Comparison of ENCODE assay signal across 28 cellular contexts in genomic region chr19:53813996-53814395, GRCh38. TPM values are rescaled to one million over a fixed set of nuclear protein-coding genes. Genes with fewer than 3 reads are reported as not detected.
A peak's percentile ranks its signal among the peaks of the same experiment; 100 is the strongest.
DNase-seq lines count a peak whose midpoint lies in the region; TF ChIP-seq lines count a peak whose summit lies in the region.
"Had no signal": no experiment of that assay in that cellular context is flagged by ENCODE, and none has a peak within 500 bp of the region (broad histone marks: within the 10 kb centered on the region; RNA-seq: fewer than 3 reads in every experiment).

No MANE protein-coding gene starts in this region.

- H3K4me3 ChIP-seq in fibroblast of the aortic adventitia (ENCODE audit: low read depth, low read length), result no peak overlapping the region
- H3K4me3 ChIP-seq: A549, BLaER1, HAP-1, heart left ventricle, upper lobe of right lung had no signal

- TF ChIP-seq CTCF in fibroblast of the aortic adventitia (IDR thresholded peaks at IDR 0.05; ENCODE audit: insufficient read depth, low read length), result no peak

- peak; percentile 93 for DNase-seq in A172 (ENCODE audit: low spot score)
- peak; percentile 33 for DNase-seq in GM04504 (ENCODE audit: low read depth)
- peak; percentile 82 for DNase-seq in MV-4-11 (lab: John Stamatoyannopoulos, UW)
- DNase-seq in fibroblast of the aortic adventitia (ENCODE audit: low read depth), result peak; percentile 58
- DNase-seq in NK-92 (lab: John Stamatoyannopoulos, UW; ENCODE audit: unreplicated experiment), result no peak
- DNase-seq in stimulated activated CD4-positive, alpha-beta T cell treated with anti-CD3 and anti-CD28 coated beads, Interleukin-4, amount 100 ng/mL, for 24 hours, result no peak
- DNase-seq in dedifferentiated amniotic fluid mesenchymal stem cell (ENCODE audit: extremely low spot score), result no peak
- DNase-seq in activated gamma-delta T cell (lab: John Stamatoyannopoulos, UW), result no peak
- DNase-seq: activated B cell treated with CpG ODN at 0.5 μM for 24 hours; activated CD4-positive, alpha-beta T cell treated with anti-CD3 and anti-CD28 coated beads, Interleukin-2, amount 50 U/mL, for 48 hours; activated effector memory CD4-positive, alpha-beta T cell treated with anti-CD3 and anti-CD28 coated beads, Interleukin-2, amount 50 U/mL, for 16 hours; cortex of kidney; heart left ventricle; KG1; midbrain; NCI-H2081 treated with DMSO at 0.1 percent for 48 hours; NCI-H446 treated with DMSO at 0.1 percent for 48 hours; NK-92 treated with Interleukin-12 subunit alpha and Interleukin-12 subunit beta, amount 100 ng/mL, for 24 hours; RPMI8226; stimulated activated CD4-positive, alpha-beta T cell treated with anti-CD3 and anti-CD28 coated beads, Interleukin-15, amount 100 ng/mL, for 24 hours; stimulated activated CD8-positive, alpha-beta memory T cell treated with anti-CD3 and anti-CD28 coated beads, Interleukin-4, amount 100 ng/mL, for 48 hours; substantia nigra; T1000; upper lobe of right lung had no signal

RNA-seq across cellular contexts. Expression of gene NLRP12, which starts 10.1 kb away (rescaled TPM):
- total RNA-seq in A172 (2014; rRNA removed; shearing (Covaris generic)), result not detected in 2 replicates
- total RNA-seq in fibroblast of the aortic adventitia (ENCODE audit: low replicate concordance), result not detected in 2 replicates
- total RNA-seq: activated B cell treated with CpG ODN at 0.5 μM for 24 hours, fibroblast of lung had no signal

RNA-seq across cellular contexts. Expression of gene MYADM, which starts 53.7 kb away (rescaled TPM):
- 34.9 and 49.7 TPM in 2 replicates for total RNA-seq in A172 (2014; rRNA removed; shearing (Covaris generic))
- 6.8 and 30.2 TPM in 2 replicates for total RNA-seq in fibroblast of the aortic adventitia (ENCODE audit: low replicate concordance)

Comparison
In these comparisons a context has a peak if more than half of its experiments do, and no peak if none do; other contexts are left out.
1. DNase-seq: peak in A172 (single experiment), GM04504 (single experiment), MV-4-11 (single experiment) and fibroblast of the aortic adventitia (single experiment); none in NK-92 (single experiment), stimulated activated CD4-positive, alpha-beta T cell treated with anti-CD3 and anti-CD28 coated beads, Interleukin-4, amount 100 ng/mL, for 24 hours (single experiment), dedifferentiated amniotic fluid mesenchymal stem cell (single experiment) and activated gamma-delta T cell (single experiment).